In genomic region chr4:88812420-88812819, GRCh38 we compare ENCODE assay signal across 19 cellular contexts.
"Had no signal": no experiment of that assay in that cellular context is flagged by ENCODE, and none has a peak within 500 bp of the region (broad histone marks: within the 10 kb centered on the region; RNA-seq: fewer than 3 reads in every experiment).

No MANE protein-coding gene starts in this region.

- H3K4me1 ChIP-seq: esophagus squamous epithelium had no signal

- FAIRE-seq: colon, islet of Langerhans, urothelium cell line had no signal

- H3K9me3 ChIP-seq: ascending aorta, esophagus squamous epithelium, gastroesophageal sphincter, spleen had no signal

- H3K36me3 ChIP-seq: ascending aorta, esophagus squamous epithelium, gastroesophageal sphincter, spleen had no signal

- DNase-seq: activated CD4-positive, alpha-beta T cell treated with anti-CD3 and anti-CD28 coated beads, Interleukin-2, amount 10 ng/mL, durations not matched to agents 7 days and 5 days; activated CD8-positive, alpha-beta T cell treated with anti-CD3 and anti-CD28 coated beads, Interleukin-2, amount 10 ng/mL, durations not matched to agents 7 days and 5 days; central memory CD4-positive, alpha-beta T cell; endodermal cell; esophagus squamous epithelium; head of caudate nucleus; naive thymus-derived CD4-positive, alpha-beta T cell; spleen; stimulated activated CD4-positive, alpha-beta T cell treated with anti-CD3 and anti-CD28 coated beads, Interleukin-4, amount 100 ng/mL, for 1 hour; stimulated activated naive CD4-positive, alpha-beta T cell; T-cell had no signal

- H3K27me3 ChIP-seq: ascending aorta, esophagus squamous epithelium, gastroesophageal sphincter, spleen had no signal

- H3K4me3 ChIP-seq: ascending aorta, esophagus squamous epithelium, gastroesophageal sphincter, spleen had no signal

- H3K27ac ChIP-seq: ascending aorta, esophagus squamous epithelium, gastroesophageal sphincter, spleen, VCaP had no signal

- ATAC-seq: activated CD4-positive, CD25-positive, alpha-beta regulatory T cell treated with anti-CD3 and anti-CD28 coated beads, Interleukin-2, amount 50 U/mL, for 24 hours; activated CD8-positive, alpha-beta T cell treated with anti-CD3 and anti-CD28 coated beads, Interleukin-2, amount 10 ng/mL, durations not matched to agents 7 days and 5 days; activated naive CD4-positive, alpha-beta T cell treated with anti-CD3 and anti-CD28 coated beads, Interleukin-2, amount 50 U/mL, for 72 hours; gastroesophageal sphincter; naive thymus-derived CD4-positive, alpha-beta T cell; T-cell had no signal
